8 cellular contexts compared by ENCODE assay signal in the genomic region with DNA sequence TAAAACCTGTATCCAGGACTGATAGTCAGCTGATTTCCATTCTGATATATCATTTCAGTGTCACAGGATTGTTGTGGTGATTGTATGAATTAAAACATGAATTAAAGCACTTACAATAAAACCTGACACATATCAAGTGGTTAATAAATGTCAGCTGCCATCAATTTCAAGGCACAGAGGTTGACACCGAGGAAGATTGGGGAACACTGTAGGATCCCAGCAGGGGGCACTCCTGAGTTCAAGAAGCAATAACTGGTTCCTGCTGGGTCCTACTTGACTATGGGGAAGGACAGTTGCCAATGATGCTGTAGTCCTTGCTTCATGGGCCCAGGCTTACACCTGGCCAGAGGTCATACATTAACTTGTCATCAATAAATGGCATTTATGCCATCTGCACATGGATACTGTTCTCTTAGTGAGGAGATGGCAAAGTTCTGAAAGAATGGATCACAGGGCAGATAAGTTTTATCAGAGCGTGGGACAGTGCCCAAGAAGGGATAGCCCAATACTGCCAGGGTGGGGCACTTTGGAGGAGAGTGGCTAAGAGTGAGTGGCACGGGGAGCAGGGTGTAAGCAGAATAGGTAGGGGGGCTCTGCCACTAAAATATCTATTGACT. TPM values are rescaled to one million over a fixed set of nuclear protein-coding genes. Genes with fewer than 3 reads are reported as not detected.
DNase-seq lines count a peak whose midpoint lies in the region; ATAC-seq and TF ChIP-seq lines count a peak whose summit lies in the region.

No MANE protein-coding gene starts in this region.

- DNase-seq in SK-MEL-5 (ENCODE audit: low read depth, low spot score), result peak; percentile 79
- peak; percentile 54 for DNase-seq in left cardiac atrium
- peak; percentile 60 for DNase-seq in transverse colon
- no peak for DNase-seq in NCI-H446 (lab: John Stamatoyannopoulos, UW)
- no peak for DNase-seq in ureter (ENCODE audit: low spot score)

- in situ Hi-C loops in SK-MEL-5 (cut with HindIII; ENCODE audit: low pct_unique_long_range_greater_than_20kb, low sequenced_read_pairs) (no loop called here), transverse colon (cut with MboI; ENCODE audit: low pct_ligation_motif_present in 1 of 4, low pct_unique_long_range_greater_than_20kb in 1 of 4, low sequenced_read_pairs in 3 of 4) (no loop called here)

- no peaks in the 10 kb centered on the region for H3K9me3 ChIP-seq in transverse colon

- intact Hi-C loops in left cardiac atrium (cut with DNase I), result loop anchor here in 1 of 2 donors (10.0 kb wide), 1 partner anchor 346 kb away; no protein-coding TSS in a partner anchor
- intact Hi-C loops in transverse colon (cut with DNase I; ENCODE audit: low total_unique reads), result no loop called here

- H3K4me3 ChIP-seq in transverse colon, result no peak overlapping the region

- TF ChIP-seq POLR2A in transverse colon (IDR thresholded peaks at IDR 0.05), result no peak

- no peaks in the 10 kb centered on the region for H3K27me3 ChIP-seq in transverse colon

- H3K4me1 ChIP-seq in transverse colon, result no peaks in the 10 kb centered on the region

- ATAC-seq in HG02798 (IDR thresholded peaks at IDR 0.05; ENCODE audit: poor library complexity, unreplicated experiment) (peak; percentile 75), left cardiac atrium (peak; percentile 47 to 67), GM19328 (IDR thresholded peaks at IDR 0.05; ENCODE audit: unreplicated experiment) (no peak)

- 77% methylated on average over 3 of the region's 3 CpGs; no CpG with 5 or more reads in 1 of the 2 donors for WGBS in transverse colon (ENCODE audit: low coverage in 1 of 2), 2 donors

- TF ChIP-seq CTCF in GM12874 (IDR thresholded peaks at IDR 0.05; ENCODE audit: insufficient read depth, low read depth, low read length) (peak; percentile 52), transverse colon (IDR thresholded peaks at IDR 0.05) (peak; percentile 19 to 47 (median 34))

- no peaks in the 10 kb centered on the region for H3K36me3 ChIP-seq in transverse colon

- no peak for TF ChIP-seq EP300 in transverse colon (IDR thresholded peaks at IDR 0.05; ENCODE audit: low read depth)

- H3K27ac ChIP-seq in transverse colon, result no peak overlapping the region

RNA-seq across cellular contexts. Expression of a gene that starts 24.1 kb away (rescaled TPM):
- 3.1 and 3.4 TPM in 2 replicates for total RNA-seq in SK-MEL-5 (2014; rRNA removed; shearing (Covaris generic))
- 7.2 and 10.0 TPM in 2 replicates for polyA plus RNA-seq in SK-MEL-5 (2015; cell fraction: cytosol; rRNA removed)
- polyA plus RNA-seq in SK-MEL-5 (2015; cell fraction: nucleus; rRNA removed), result 2.5 TPM in 2 replicates
- total RNA-seq in left cardiac atrium (10 to 100 TPM in 1 of 2 donors, 1 to 10 TPM in 1; 9.4 to 14.5 TPM), transverse colon (1 to 10 TPM; 5.6 to 9.6 (median 8.1) TPM), ureter (20.7 TPM)

Comparison
In these comparisons a context has a peak if more than half of its experiments do, and no peak if none do; other contexts are left out.
1. DNase-seq: peak in SK-MEL-5 (single experiment), left cardiac atrium (single experiment) and transverse colon (single experiment); none in NCI-H446 (0 of 2) and ureter (single experiment).